Comparison of ENCODE assay signal across 21 cellular contexts in genomic region chr11:2587132-2587930, GRCh38.
DNase-seq lines count a peak whose midpoint lies in the region; ATAC-seq, FAIRE-seq and TF ChIP-seq lines count a peak whose summit lies in the region.
"Had no signal": no experiment of that assay in that cellular context is flagged by ENCODE, and none has a peak within 500 bp of the region (broad histone marks: within the 10 kb centered on the region; RNA-seq: fewer than 3 reads in every experiment).

No MANE protein-coding gene starts in this region.

- no peak overlapping the region for H3K9ac ChIP-seq in kidney (ENCODE audit: low read length in 2 of 2)
- H3K9ac ChIP-seq: KMS-11 had no signal

- no peak for ATAC-seq in stimulated activated naive B cell treated with anti-CD40 and anti-IgM and Interleukin-4, amounts not matched to agents 10 μg/mL and 1 μg/mL and 100 μg/mL, for 72 hours (replicated peaks)
- ATAC-seq: effector memory CD8-positive, alpha-beta T cell; foreskin keratinocyte had no signal

- no peaks in the 10 kb centered on the region for H3K36me3 ChIP-seq in kidney (ENCODE audit: control insufficient read depth in 1 of 2, insufficient read depth in 2 of 2, low read length in 2 of 2)

- no peak overlapping the region for H3K4me3 Mint-ChIP-seq in stimulated activated naive B cell treated with anti-CD40 and anti-IgM and Interleukin-4, amounts not matched to agents 10 μg/mL and 1 μg/mL and 100 μg/mL, for 72 hours
- H3K4me3 Mint-ChIP-seq: effector memory CD8-positive, alpha-beta T cell; naive B cell had no signal

- H3K36me3 Mint-ChIP-seq in stimulated activated naive B cell treated with anti-CD40 and anti-IgM and Interleukin-4, amounts not matched to agents 10 μg/mL and 1 μg/mL and 100 μg/mL, for 72 hours, result peaks cover 2 to 13% of the 10 kb centered on the region in 2 donors

- intact Hi-C loops in kidney (cut with DNase I), result no loop called here

- no peaks in the 10 kb centered on the region for H3K4me1 Mint-ChIP-seq in stimulated activated naive B cell treated with anti-CD40 and anti-IgM and Interleukin-4, amounts not matched to agents 10 μg/mL and 1 μg/mL and 100 μg/mL, for 72 hours
- H3K4me1 Mint-ChIP-seq: naive B cell had no signal

- H3K27me3 Mint-ChIP-seq in stimulated activated naive B cell treated with anti-CD40 and anti-IgM and Interleukin-4, amounts not matched to agents 10 μg/mL and 1 μg/mL and 100 μg/mL, for 72 hours, result no peaks in the 10 kb centered on the region
- H3K27me3 Mint-ChIP-seq: effector memory CD8-positive, alpha-beta T cell; naive B cell had no signal

- DNase-seq in activated CD8-positive, alpha-beta memory T cell treated with anti-CD3 and anti-CD28 coated beads for 24 hours, result peak; percentile 50
- no peak for DNase-seq in activated CD8-positive, alpha-beta memory T cell treated with anti-CD3 and anti-CD28 coated beads, Interleukin-2, amount 50 U/mL, for 4 hours
- DNase-seq in HuH-7 (ENCODE audit: low spot score) (peak; percentile 11), kidney (peak; percentile 67), dermis blood vessel endothelial cell (no peak), HT-29 (ENCODE audit: low spot score) (no peak), KG1 (lab: John Stamatoyannopoulos, UW) (no peak)
- DNase-seq in stimulated activated naive B cell treated with anti-CD40 and anti-IgM and Interleukin-4, amounts not matched to agents 10 μg/mL and 1 μg/mL and 100 μg/mL, for 72 hours, result peak; percentile 0
- DNase-seq: ACHN, anterior cingulate cortex, foreskin keratinocyte, naive B cell, NCI-H146, NCI-H526 had no signal

- FAIRE-seq in kidney (lab: Jason Lieb, UNC), result no peak
- FAIRE-seq: D721Med, islet of Langerhans, RCC 7860 had no signal

- no peak for TF ChIP-seq CTCF in kidney (IDR thresholded peaks at IDR 0.05; ENCODE audit: borderline replicate concordance, extremely low read depth, insufficient read depth)

- H3K4me3 ChIP-seq in kidney (ENCODE audit: low read length in 2 of 2), result no peak overlapping the region
- H3K4me3 ChIP-seq: smooth muscle cell, tibial nerve had no signal

- H3K27ac ChIP-seq in kidney (ENCODE audit: low read depth in 2 of 2, low read length in 2 of 2), result no peak overlapping the region
- H3K27ac ChIP-seq: foreskin keratinocyte, KMS-11, tibial nerve had no signal

- H3K9me3 Mint-ChIP-seq in stimulated activated naive B cell treated with anti-CD40 and anti-IgM and Interleukin-4, amounts not matched to agents 10 μg/mL and 1 μg/mL and 100 μg/mL, for 72 hours, result no peaks in the 10 kb centered on the region
- H3K9me3 Mint-ChIP-seq: effector memory CD8-positive, alpha-beta T cell; naive B cell had no signal

- H3K9me3 ChIP-seq in kidney (ENCODE audit: control insufficient read depth in 1 of 2, low read length in 2 of 2), result no peaks in the 10 kb centered on the region
- H3K9me3 ChIP-seq: tibial nerve had no signal

- H3K4me1 ChIP-seq in kidney (ENCODE audit: control insufficient read depth in 1 of 2, insufficient read depth in 1 of 2, low read depth in 1 of 2, low read length in 2 of 2), result no peaks in the 10 kb centered on the region
- H3K4me1 ChIP-seq: foreskin keratinocyte had no signal

- no peak overlapping the region for H3K27ac Mint-ChIP-seq in stimulated activated naive B cell treated with anti-CD40 and anti-IgM and Interleukin-4, amounts not matched to agents 10 μg/mL and 1 μg/mL and 100 μg/mL, for 72 hours
- H3K27ac Mint-ChIP-seq: effector memory CD8-positive, alpha-beta T cell had no signal

Comparison
In these comparisons a context has a peak if more than half of its experiments do, and no peak if none do; other contexts are left out.
1. DNase-seq: peak in activated CD8-positive, alpha-beta memory T cell treated with anti-CD3 and anti-CD28 coated beads for 24 hours (single experiment), HuH-7 (single experiment), kidney (single experiment) and stimulated activated naive B cell treated with anti-CD40 and anti-IgM and Interleukin-4, amounts not matched to agents 10 μg/mL and 1 μg/mL and 100 μg/mL, for 72 hours (single experiment); none in activated CD8-positive, alpha-beta memory T cell treated with anti-CD3 and anti-CD28 coated beads, Interleukin-2, amount 50 U/mL, for 4 hours (single experiment), dermis blood vessel endothelial cell (single experiment), HT-29 (single experiment) and KG1 (single experiment).